18 cellular contexts compared by ENCODE assay signal in genomic region chr21:26743524-26743923, GRCh38.
"Had no signal": no experiment of that assay in that cellular context is flagged by ENCODE, and none has a peak within 500 bp of the region (broad histone marks: within the 10 kb centered on the region; RNA-seq: fewer than 3 reads in every experiment).

No MANE protein-coding gene starts in this region.

- H3K36me3 ChIP-seq: esophagus muscularis mucosa, gastrocnemius medialis, ovary, prostate gland, right lobe of liver had no signal

- DNase-seq: effector memory CD8-positive, alpha-beta T cell; gastrocnemius medialis; glutamatergic neuron; immature natural killer cell; kidney; mucosa of descending colon; naive thymus-derived CD8-positive, alpha-beta T cell; ovary; retina; right lobe of liver; stimulated activated CD4-positive, alpha-beta T cell treated with anti-CD3 and anti-CD28 coated beads, Interleukin-4, amount 100 ng/mL, for 1 hour; stimulated activated CD8-positive, alpha-beta memory T cell treated with anti-CD3 and anti-CD28 coated beads, Interleukin-4, amount 100 ng/mL, for 48 hours; stimulated activated naive CD8-positive, alpha-beta T cell treated with anti-CD3 and anti-CD28 coated beads, Interleukin-15, Interleukin-2, amounts not matched to agents 100 U/mL and 50 U/mL, for 24 hours; trophoblast cell had no signal

- H3K27me3 ChIP-seq: esophagus muscularis mucosa, gastrocnemius medialis, ovary, right lobe of liver had no signal

- H3K9me3 ChIP-seq: esophagus muscularis mucosa, gastrocnemius medialis, mucosa of descending colon, ovary, prostate gland, right lobe of liver had no signal

- H3K27ac ChIP-seq: epithelial cell of prostate, esophagus muscularis mucosa, gastrocnemius medialis, ovary, prostate gland, right lobe of liver had no signal

- ATAC-seq: effector memory CD8-positive, alpha-beta T cell; gastrocnemius medialis; mucosa of descending colon; naive thymus-derived CD8-positive, alpha-beta T cell; right lobe of liver; stimulated activated effector memory CD8-positive, alpha-beta T cell treated with anti-CD3 and anti-CD28 coated beads, Interleukin-12 subunit alpha, Interleukin-12 subunit beta, amount 100 ng/mL, for 72 hours; stimulated activated naive CD8-positive, alpha-beta T cell treated with anti-CD3 and anti-CD28 coated beads, Interleukin-15, Interleukin-2, amounts not matched to agents 100 U/mL and 50 U/mL, for 24 hours had no signal

- H3K4me1 ChIP-seq: esophagus muscularis mucosa, gastrocnemius medialis, prostate gland, right lobe of liver had no signal

- H3K4me3 ChIP-seq: esophagus muscularis mucosa, gastrocnemius medialis, mucosa of descending colon, ovary, prostate gland, right lobe of liver had no signal
